ENCODE assay signal across 8 cellular contexts in the genomic region with DNA sequence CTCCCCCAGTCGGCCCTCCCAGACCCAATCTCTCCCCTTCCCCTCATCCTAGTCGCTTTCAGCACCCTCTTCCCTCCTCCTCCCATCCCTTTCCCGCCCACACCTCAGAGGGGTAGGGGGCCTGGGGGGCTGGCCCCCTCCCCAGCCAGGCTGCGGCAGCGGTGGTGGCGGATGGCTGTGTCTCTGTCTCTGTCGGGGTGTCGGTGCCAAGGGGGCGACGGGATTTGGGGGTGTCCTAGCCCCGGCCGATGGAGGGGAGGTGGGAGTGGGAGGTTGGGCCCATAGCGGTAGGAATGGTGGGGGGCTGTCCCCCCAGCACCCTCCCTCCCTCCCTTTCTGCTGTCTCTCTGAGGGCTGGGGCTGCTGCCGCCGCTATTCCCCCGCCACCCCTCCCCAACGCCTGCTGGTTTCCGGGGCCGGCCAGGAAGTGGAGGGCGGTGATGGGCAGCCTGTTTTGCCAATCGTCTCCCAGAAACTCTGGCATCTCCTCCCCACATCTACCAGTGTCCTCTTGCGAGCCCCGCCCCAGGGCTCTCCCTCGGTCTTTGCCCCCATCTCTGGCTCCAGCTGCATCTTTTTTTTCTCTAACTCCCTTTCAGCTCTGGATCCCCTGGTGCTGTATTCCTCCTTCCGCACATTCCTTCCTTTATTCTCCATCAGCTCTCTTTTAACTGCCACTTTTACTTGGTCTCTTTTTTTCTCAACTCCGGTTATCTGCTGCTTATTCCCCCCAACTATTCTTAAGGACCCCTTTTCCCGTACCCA. TPM values are rescaled to one million over a fixed set of nuclear protein-coding genes. Genes with fewer than 3 reads are reported as not detected.
DNase-seq lines count a peak whose midpoint lies in the region; ATAC-seq lines count a peak whose summit lies in the region.

A gene with protein sequence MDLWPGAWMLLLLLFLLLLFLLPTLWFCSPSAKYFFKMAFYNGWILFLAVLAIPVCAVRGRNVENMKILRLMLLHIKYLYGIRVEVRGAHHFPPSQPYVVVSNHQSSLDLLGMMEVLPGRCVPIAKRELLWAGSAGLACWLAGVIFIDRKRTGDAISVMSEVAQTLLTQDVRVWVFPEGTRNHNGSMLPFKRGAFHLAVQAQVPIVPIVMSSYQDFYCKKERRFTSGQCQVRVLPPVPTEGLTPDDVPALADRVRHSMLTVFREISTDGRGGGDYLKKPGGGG (minus strand): TSS at position 374 of the 765 bp plus-strand sequence. CDS start 4,588 bp downstream, outside the sequence.

- no peaks in the 10 kb centered on the region for H3K9me3 ChIP-seq in muscle layer of colon (ENCODE audit: low read length)

- H3K4me3 Mint-ChIP-seq in activated T-cell treated with anti-CD3 and anti-CD28 coated beads, Interleukin-2, amount 50 U/mL, for 72 hours = peak within 1 kb of the TSS; percentile 93 to 98

- peak within 1 kb of the TSS; percentile 97 for H3K9ac ChIP-seq in muscle layer of colon (ENCODE audit: low read length)

- H3K9me3 Mint-ChIP-seq in activated T-cell treated with anti-CD3 and anti-CD28 coated beads, Interleukin-2, amount 50 U/mL, for 72 hours = no peaks in the 10 kb centered on the region

- H3K4me1 ChIP-seq in muscle layer of colon (ENCODE audit: insufficient read depth, low read length) = peaks cover 42% of the 10 kb centered on the region

- peaks cover 81% of the 10 kb centered on the region for H3K4me1 Mint-ChIP-seq in activated T-cell treated with anti-CD3 and anti-CD28 coated beads, Interleukin-2, amount 50 U/mL, for 72 hours (ENCODE audit: low read depth)

- H3K36me3 ChIP-seq in muscle layer of colon (ENCODE audit: insufficient read depth, low read length) = peaks cover 23% of the 10 kb centered on the region

- no peaks in the 10 kb centered on the region for H3K27me3 Mint-ChIP-seq in activated T-cell treated with anti-CD3 and anti-CD28 coated beads, Interleukin-2, amount 50 U/mL, for 72 hours (ENCODE audit: low read depth)

- peaks cover 10 to 11% of the 10 kb centered on the region in 2 donors for H3K36me3 Mint-ChIP-seq in activated T-cell treated with anti-CD3 and anti-CD28 coated beads, Interleukin-2, amount 50 U/mL, for 72 hours (ENCODE audit: insufficient read depth in 2 of 2)

- peak within 1 kb of the TSS; percentile 68 to 73 for H3K4me3 ChIP-seq in muscle layer of colon (ENCODE audit: low read depth in 1 of 2, low read length in 2 of 2)

- peak within 1 kb of the TSS; percentile 100 for H3K27ac ChIP-seq in muscle layer of colon (ENCODE audit: low read depth, low read length)

- H3K27me3 ChIP-seq in muscle layer of colon (ENCODE audit: control insufficient read depth in 1 of 2, insufficient read depth in 2 of 2, low read length in 2 of 2) = no peaks in the 10 kb centered on the region

- peak; percentile 46 for ATAC-seq in GM21528 (IDR thresholded peaks at IDR 0.05; ENCODE audit: low FRiP score, unreplicated experiment)
- peak; percentile 57 to 62 for ATAC-seq in activated T-cell treated with anti-CD3 and anti-CD28 coated beads, Interleukin-2, amount 50 U/mL, for 72 hours (replicated peaks in 1 of 2)
- ATAC-seq in esophagus mucosa = peak; percentile 56

- DNase-seq in CMK (ENCODE audit: low read depth) (peak; percentile 75), LHCN-M2 (ENCODE audit: low read depth) (peak; percentile 94), RKO (ENCODE audit: low spot score) (peak; percentile 94)
- peak; percentile 97 to 99 for DNase-seq in activated T-cell treated with anti-CD3 and anti-CD28 coated beads, Interleukin-2, amount 50 U/mL, for 72 hours
- peak; percentile 99 for DNase-seq in stimulated activated CD8-positive, alpha-beta memory T cell treated with anti-CD3 and anti-CD28 coated beads, Interleukin-4, amount 100 ng/mL, for 48 hours

- peak within 1 kb of the TSS; percentile 91 for H3K27ac Mint-ChIP-seq in activated T-cell treated with anti-CD3 and anti-CD28 coated beads, Interleukin-2, amount 50 U/mL, for 72 hours

RNA-seq across cellular contexts. Expression of the gene that starts here (rescaled TPM):
- total RNA-seq in LHCN-M2 (2014; rRNA removed) = 80.3 and 87.0 TPM in 2 replicates
- 95.4 TPM for polyA plus RNA-seq in LHCN-M2 (2012)
- total RNA-seq in activated T-cell treated with anti-CD3 and anti-CD28 coated beads, Interleukin-2, amount 50 U/mL, for 72 hours = 10 to 100 TPM; 29.6 to 30.4 TPM
- 18.2 TPM for total RNA-seq in esophagus mucosa

Comparison
In these comparisons a context has a peak if more than half of its experiments do, and no peak if none do; other contexts are left out.
1. Peak in every context shown above with its lines: DNase-seq, ATAC-seq, H3K4me3 ChIP-seq and H3K27ac ChIP-seq.